In the genomic region with DNA sequence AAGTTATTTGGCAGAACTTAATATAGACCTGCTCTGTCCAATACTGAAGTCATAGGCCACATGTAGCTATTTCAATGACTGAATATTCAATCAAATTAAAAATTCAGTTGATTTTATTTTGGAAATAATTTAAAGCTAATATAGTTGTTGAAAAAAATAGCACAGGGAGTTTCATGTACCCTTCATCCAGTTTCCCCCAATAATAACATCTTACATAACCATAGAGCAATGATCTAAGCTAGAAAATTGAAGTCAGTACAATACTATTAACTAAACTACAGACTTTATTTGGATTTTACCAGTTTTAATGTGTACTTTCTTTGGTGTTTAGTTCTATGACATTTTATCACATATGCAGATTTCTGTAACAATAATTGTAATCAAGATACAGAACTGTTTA, we compare ENCODE assay signal across 4 cellular contexts.
"Had no signal": no experiment of that assay in that cellular context is flagged by ENCODE, and none has a peak within 500 bp of the region (broad histone marks: within the 10 kb centered on the region; RNA-seq: fewer than 3 reads in every experiment).

No MANE protein-coding gene starts in this region.

- H3K27ac ChIP-seq: HL-60, KMS-11 had no signal

- ATAC-seq: HepG2, K562 had no signal

- H3K4me3 ChIP-seq: K562 had no signal
